ENCODE assay signal across 17 cellular contexts in the genomic region with DNA sequence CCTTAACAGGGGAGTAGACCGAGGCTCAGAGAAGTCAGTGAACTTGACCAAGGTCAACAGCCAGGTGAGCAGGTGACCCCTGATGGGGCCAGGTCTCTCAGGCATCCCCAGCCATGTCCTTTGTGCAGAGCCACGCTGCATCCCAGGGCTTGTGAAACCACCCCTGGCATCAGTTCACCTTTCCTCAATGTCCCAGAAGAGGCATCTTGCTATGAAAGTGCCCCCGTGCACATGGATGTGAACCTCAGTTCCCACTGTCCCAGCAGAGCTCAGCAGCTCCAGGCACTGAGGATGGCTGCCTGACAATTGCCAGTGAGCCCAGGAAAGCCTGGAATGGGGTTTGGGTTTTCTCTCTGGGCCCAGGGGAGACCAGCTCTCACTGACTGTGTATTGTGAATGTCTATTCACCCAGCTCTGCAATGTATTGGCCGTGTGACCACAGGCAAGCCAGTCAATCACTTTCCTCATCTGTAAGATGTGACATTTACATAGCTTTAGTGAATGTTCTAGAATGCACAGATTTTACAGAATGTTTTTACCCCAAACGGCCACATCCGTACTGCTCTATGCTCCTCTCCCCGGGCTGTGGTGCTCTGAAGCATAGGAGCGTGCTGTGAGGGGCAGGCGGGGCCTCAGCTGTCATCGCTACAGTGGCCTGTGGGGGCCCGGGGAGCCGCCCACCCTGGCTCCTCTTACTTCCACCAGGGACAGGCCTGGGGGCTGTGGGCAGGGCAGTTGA. TPM values are rescaled to one million over a fixed set of nuclear protein-coding genes. Genes with fewer than 3 reads are reported as not detected.
DNase-seq lines count a peak whose midpoint lies in the region; ATAC-seq and TF ChIP-seq lines count a peak whose summit lies in the region.
"Had no signal": no experiment of that assay in that cellular context is flagged by ENCODE, and none has a peak within 500 bp of the region (broad histone marks: within the 10 kb centered on the region; RNA-seq: fewer than 3 reads in every experiment).

No MANE protein-coding gene starts in this region.

- H3K4me3 ChIP-seq in stomach: no peak overlapping the region
- H3K4me3 ChIP-seq: A549, colonic mucosa, heart right ventricle had no signal

- 77 to 86% (median 83%) methylated on average over 11 to 12 of the region's 12 CpGs for WGBS in stomach, 5 donors

- ATAC-seq in HG03442 (IDR thresholded peaks at IDR 0.05; ENCODE audit: unreplicated experiment): no peak
- ATAC-seq in GM18511 (IDR thresholded peaks at IDR 0.05; ENCODE audit: unreplicated experiment): no peak
- ATAC-seq: A549; activated T-cell treated with anti-CD3 and anti-CD28 coated beads, Interleukin-2, amount 50 U/mL, for 72 hours; esophagus mucosa; heart right ventricle had no signal

- peaks cover 0 to 16% (median 0%) of the 10 kb centered on the region in 3 donors for H3K27me3 ChIP-seq in stomach
- H3K27me3 ChIP-seq: colonic mucosa had no signal

- DNase-seq in activated CD4-positive, alpha-beta T cell treated with anti-CD3 and anti-CD28 coated beads, Interleukin-2, amount 10 ng/mL, durations not matched to agents 24 days and 14 days: peak; percentile 48
- no peak for DNase-seq in activated CD4-positive, alpha-beta T cell treated with anti-CD3 and anti-CD28 coated beads for 48 hours
- peak; percentile 5 for DNase-seq in HuH-7 (ENCODE audit: low spot score)
- peak; percentile 6 for DNase-seq in hepatic stellate cell (ENCODE audit: low spot score)
- peak; percentile 17 for DNase-seq in stomach
- no peak for DNase-seq in NCI-H345 treated with DMSO at 0.1 percent for 48 hours (lab: John Stamatoyannopoulos, UW; ENCODE audit: unreplicated experiment)
- DNase-seq: activated T-cell treated with anti-CD3 and anti-CD28 coated beads, Interleukin-2, amount 50 U/mL, for 72 hours; amygdala; heart right ventricle; NCI-H774; RPMI8226; T-helper 1 cell had no signal

- no peaks in the 10 kb centered on the region for H3K36me3 ChIP-seq in stomach
- H3K36me3 ChIP-seq: colonic mucosa, heart right ventricle had no signal

- H3K9me3 ChIP-seq in stomach: no peaks in the 10 kb centered on the region
- H3K9me3 ChIP-seq: A549, colonic mucosa, heart right ventricle had no signal

- H3K36me3 Mint-ChIP-seq in activated CD4-positive, alpha-beta T cell treated with anti-CD3 and anti-CD28 coated beads, Interleukin-2, amount 10 ng/mL, durations not matched to agents 24 days and 14 days (ENCODE audit: low read depth): no peaks in the 10 kb centered on the region

- no peak for TF ChIP-seq CTCF in stomach (IDR thresholded peaks at IDR 0.05)

- H3K9me3 Mint-ChIP-seq in activated CD4-positive, alpha-beta T cell treated with anti-CD3 and anti-CD28 coated beads, Interleukin-2, amount 10 ng/mL, durations not matched to agents 24 days and 14 days: peaks cover 4% of the 10 kb centered on the region

- H3K27me3 Mint-ChIP-seq in activated CD4-positive, alpha-beta T cell treated with anti-CD3 and anti-CD28 coated beads, Interleukin-2, amount 10 ng/mL, durations not matched to agents 24 days and 14 days: peaks cover 7% of the 10 kb centered on the region

- no peak overlapping the region for H3K4me3 Mint-ChIP-seq in activated CD4-positive, alpha-beta T cell treated with anti-CD3 and anti-CD28 coated beads, Interleukin-2, amount 10 ng/mL, durations not matched to agents 24 days and 14 days
- H3K4me3 Mint-ChIP-seq: activated T-cell treated with anti-CD3 and anti-CD28 coated beads, Interleukin-2, amount 50 U/mL, for 72 hours had no signal

- H3K27ac Mint-ChIP-seq in activated CD4-positive, alpha-beta T cell treated with anti-CD3 and anti-CD28 coated beads, Interleukin-2, amount 10 ng/mL, durations not matched to agents 24 days and 14 days: no peak overlapping the region
- H3K27ac Mint-ChIP-seq: activated T-cell treated with anti-CD3 and anti-CD28 coated beads, Interleukin-2, amount 50 U/mL, for 72 hours had no signal

- TF ChIP-seq EP300 in stomach (IDR thresholded peaks at IDR 0.05): no peak

- no peak overlapping the region for H3K27ac ChIP-seq in stomach
- H3K27ac ChIP-seq: A549, colonic mucosa, heart right ventricle had no signal

- no peak for TF ChIP-seq POLR2A in stomach (IDR thresholded peaks at IDR 0.05)

- peaks cover 14% of the 10 kb centered on the region for H3K4me1 Mint-ChIP-seq in activated CD4-positive, alpha-beta T cell treated with anti-CD3 and anti-CD28 coated beads, Interleukin-2, amount 10 ng/mL, durations not matched to agents 24 days and 14 days

- H3K4me1 ChIP-seq in stomach: peaks cover 0 to 11% (median 9%) of the 10 kb centered on the region in 4 donors
- H3K4me1 ChIP-seq: A549, colonic mucosa had no signal

- intact Hi-C loops in activated CD4-positive, alpha-beta T cell treated with anti-CD3 and anti-CD28 coated beads, Interleukin-2, amount 10 ng/mL, durations not matched to agents 24 days and 14 days (cut with micrococcal nuclease): no loop called here
- intact Hi-C loops in stomach (cut with DNase I; ENCODE audit: low total_unique reads): loop anchor here (10.0 kb wide), 1 partner anchor 89 kb away; a partner anchor contains a TSS

RNA-seq across cellular contexts. Expression of a gene that starts 4.9 kb away (rescaled TPM):
- 6.3 and 6.8 TPM in 2 replicates for total RNA-seq in activated CD4-positive, alpha-beta T cell treated with anti-CD3 and anti-CD28 coated beads, Interleukin-2, amount 10 ng/mL, durations not matched to agents 24 days and 14 days
- total RNA-seq in stomach: 1 to 10 TPM in 3 of 5 donors, under 1 TPM in 1, not detected in 1; 0.58 to 3.5 (median 1.5) TPM
- 1 to 10 TPM; 1.8 to 3.2 (median 1.9) TPM for polyA plus RNA-seq in stomach
- polyA plus RNA-seq: A549 had no signal

Comparison
In these comparisons a context has a peak if more than half of its experiments do, and no peak if none do; other contexts are left out.
1. DNase-seq: peak in activated CD4-positive, alpha-beta T cell treated with anti-CD3 and anti-CD28 coated beads, Interleukin-2, amount 10 ng/mL, durations not matched to agents 24 days and 14 days (single experiment), HuH-7 (single experiment), hepatic stellate cell (single experiment) and stomach (single experiment); none in activated CD4-positive, alpha-beta T cell treated with anti-CD3 and anti-CD28 coated beads for 48 hours (single experiment) and NCI-H345 treated with DMSO at 0.1 percent for 48 hours (single experiment).